In the genomic region with DNA sequence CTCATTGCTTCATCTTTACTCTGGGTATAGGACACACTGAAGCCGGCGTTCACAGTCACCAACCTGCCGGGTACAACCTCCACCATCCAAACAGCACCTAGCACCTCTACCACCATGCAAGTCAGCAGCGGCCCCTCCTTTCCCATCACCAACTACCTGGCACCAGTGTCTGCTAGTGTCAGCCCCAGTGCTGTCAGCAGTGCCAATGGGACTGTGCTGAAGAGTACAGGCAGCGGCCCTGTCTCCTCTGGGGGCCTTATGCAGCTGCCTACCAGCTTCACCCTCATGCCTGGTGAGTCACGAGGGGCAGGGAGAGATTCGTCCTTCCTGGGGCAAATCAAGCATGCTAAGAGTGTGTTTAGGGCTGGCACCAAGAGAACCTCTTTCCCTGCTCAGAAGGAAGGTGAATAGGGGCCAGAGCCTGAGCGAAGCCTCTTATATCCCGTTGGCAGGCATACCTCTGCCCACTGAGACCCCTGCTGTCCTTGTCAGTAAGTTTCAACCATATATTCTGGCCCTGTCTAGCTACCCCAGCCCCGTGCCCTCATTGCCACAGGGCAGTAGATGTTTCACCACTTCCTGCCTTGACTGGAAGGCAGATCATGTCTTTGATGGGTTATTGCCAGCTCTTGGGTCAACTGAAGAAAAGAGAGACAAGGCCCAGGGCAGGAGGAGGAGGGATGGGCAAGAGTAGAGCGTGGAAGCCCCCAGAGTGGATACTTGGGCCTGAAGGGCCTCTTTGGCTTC, we compare ENCODE assay signal across 8 cellular contexts. TPM values are rescaled to one million over a fixed set of nuclear protein-coding genes. Genes with fewer than 3 reads are reported as not detected.
DNase-seq lines count a peak whose midpoint lies in the region; ATAC-seq and TF ChIP-seq lines count a peak whose summit lies in the region.

No MANE protein-coding gene starts in this region.

- H2BK5ac ChIP-seq in trophoblast cell (ENCODE audit: low read depth, low read length, poor library complexity), result no peak overlapping the region

- WGBS in trophoblast cell (ENCODE audit: extremely low coverage, insufficient coverage, insufficient read length), result no CpG with 5 or more reads among the region's 11 CpGs

- H2BK12ac ChIP-seq in trophoblast cell (ENCODE audit: low read length), result no peak overlapping the region

- no peaks in the 10 kb centered on the region for H3K9me3 ChIP-seq in BLaER1 treated with 17β-estradiol and CSF1 and Interleukin-3, amounts not matched to agents 10 nM and 100 nM (replicated peaks in 1 of 11)
- H3K9me3 ChIP-seq in trophoblast cell (ENCODE audit: insufficient read depth, low read depth, low read length), result no peaks in the 10 kb centered on the region
- no peaks in the 10 kb centered on the region for H3K9me3 ChIP-seq in BE2C

- H3K27me3 ChIP-seq in BLaER1 treated with 17β-estradiol and CSF1 and Interleukin-3, amounts not matched to agents 10 nM and 100 nM, result no peaks in the 10 kb centered on the region
- no peaks in the 10 kb centered on the region for H3K27me3 ChIP-seq in KMS-11 (ENCODE audit: insufficient read depth, low read depth)
- H3K27me3 ChIP-seq in trophoblast cell (ENCODE audit: insufficient read depth, low read length), result no peaks in the 10 kb centered on the region
- no peaks in the 10 kb centered on the region for H3K27me3 ChIP-seq in BE2C

- H2AFZ ChIP-seq in KMS-11 (ENCODE audit: low read depth) (no peak overlapping the region), trophoblast cell (ENCODE audit: insufficient read depth, low read length, poor library complexity) (no peak overlapping the region)

- H3K4ac ChIP-seq in trophoblast cell (ENCODE audit: low read depth, low read length), result peak overlapping the region; percentile 3

- peak overlapping the region; percentile 12 to 85 (median 50); a peak in 18 of 22 replicates for H3K27ac ChIP-seq in BLaER1 treated with 17β-estradiol and CSF1 and Interleukin-3, amounts not matched to agents 10 nM and 100 nM
- peak overlapping the region; percentile 54; the same call in 1 of the 2 replicates for H3K27ac ChIP-seq in KMS-11
- H3K27ac ChIP-seq in trophoblast cell (ENCODE audit: low read depth, low read length), result no peak overlapping the region

- peaks cover 32 to 44% (median 41%) of the 10 kb centered on the region in 10 experiments for H3K4me1 ChIP-seq in BLaER1 treated with 17β-estradiol and CSF1 and Interleukin-3, amounts not matched to agents 10 nM and 100 nM
- H3K4me1 ChIP-seq in KMS-11 (ENCODE audit: low read depth, poor library complexity, severe bottlenecking), result peaks cover 28% of the 10 kb centered on the region
- H3K4me1 ChIP-seq in trophoblast cell (ENCODE audit: control insufficient read depth in 1 of 2, insufficient read depth in 2 of 2, low read length in 2 of 2), result peaks cover 10 to 14% of the 10 kb centered on the region in 2 experiments
- peaks cover 12% of the 10 kb centered on the region for H3K4me1 ChIP-seq in BE2C

- no peak for DNase-seq in endothelial cell (ENCODE audit: low spot score)
- peak; percentile 80 to 84 for DNase-seq in trophoblast cell
- DNase-seq in BE2C, result no peak
- DNase-seq in iPS-NIHi11 (ENCODE audit: low spot score), result no peak

- peaks cover 18% of the 10 kb centered on the region for H3K79me1 ChIP-seq in trophoblast cell (ENCODE audit: low read length)

- H2AK5ac ChIP-seq in trophoblast cell (ENCODE audit: low read length), result no peak overlapping the region

- H4K91ac ChIP-seq in trophoblast cell (ENCODE audit: low read depth, low read length), result no peak overlapping the region

- H3K27me3 Mint-ChIP-seq in endothelial cell (ENCODE audit: unreplicated experiment), result peaks cover 6% of the 10 kb centered on the region

- H3K27ac Mint-ChIP-seq in endothelial cell (ENCODE audit: unreplicated experiment), result peak overlapping the region; percentile 61

- peak overlapping the region in 8 of 11 experiments; percentile 70 to 100 (median 83); a peak in 17 of 22 replicates for H3K4me2 ChIP-seq in BLaER1 treated with 17β-estradiol and CSF1 and Interleukin-3, amounts not matched to agents 10 nM and 100 nM
- H3K4me2 ChIP-seq in KMS-11 (peak overlapping the region; percentile 76; the same call in 1 of the 2 replicates), trophoblast cell (ENCODE audit: low read length) (no peak overlapping the region)

- TF ChIP-seq CTCF in KMS-11 (conservative IDR thresholded peaks at IDR 0.05; ENCODE audit: low read depth, low read length), result no peak
- TF ChIP-seq CTCF in endothelial cell (IDR thresholded peaks at IDR 0.05; ENCODE audit: unreplicated experiment), result no peak
- no peak for TF ChIP-seq CTCF in BE2C (IDR thresholded peaks at IDR 0.05; ENCODE audit: low read depth, low read length)

- H3K79me2 ChIP-seq in KMS-11 (ENCODE audit: insufficient read depth, low read depth), result peaks cover 27% of the 10 kb centered on the region; the same call in 1 of the 2 replicates
- peaks cover 18% of the 10 kb centered on the region for H3K79me2 ChIP-seq in trophoblast cell (ENCODE audit: control insufficient read depth, insufficient read depth, low read length, poor library complexity)

- H3K18ac ChIP-seq in trophoblast cell (ENCODE audit: low read length), result peak overlapping the region; percentile 2

- H3K14ac ChIP-seq in trophoblast cell (ENCODE audit: low read length), result no peak overlapping the region

- H3K9ac ChIP-seq in BLaER1 treated with 17β-estradiol and CSF1 and Interleukin-3, amounts not matched to agents 10 nM and 100 nM, result peak overlapping the region; percentile 2 to 99 (median 39); a peak in 18 of 22 replicates
- no peak overlapping the region for H3K9ac ChIP-seq in KMS-11
- no peak overlapping the region for H3K9ac ChIP-seq in trophoblast cell (ENCODE audit: low read length)

- H3K36me3 ChIP-seq in BLaER1 treated with 17β-estradiol and CSF1 and Interleukin-3, amounts not matched to agents 10 nM and 100 nM, result peaks cover 46 to 60% (median 52%) of the 10 kb centered on the region in 11 experiments
- H3K36me3 ChIP-seq in KMS-11 (ENCODE audit: insufficient read depth) (no peaks in the 10 kb centered on the region), trophoblast cell (ENCODE audit: control insufficient read depth in 1 of 2, insufficient read depth in 2 of 2, low read length in 2 of 2) (peaks cover 37 to 42% of the 10 kb centered on the region in 2 experiments), BE2C (peaks cover 43% of the 10 kb centered on the region)

- H3K4me1 Mint-ChIP-seq in endothelial cell (ENCODE audit: unreplicated experiment), result peaks cover 24% of the 10 kb centered on the region

- no peak overlapping the region for H2BK120ac ChIP-seq in trophoblast cell (ENCODE audit: insufficient read depth, low read length, poor library complexity)

- peak overlapping the region in 2 of 10 experiments; percentile 3 to 12; a peak in 2 of 20 replicates for H3K4me3 ChIP-seq in BLaER1 treated with 17β-estradiol and CSF1 and Interleukin-3, amounts not matched to agents 10 nM and 100 nM
- no peak overlapping the region for H3K4me3 ChIP-seq in KMS-11 (IDR thresholded peaks at IDR 0.05; ENCODE audit: insufficient read depth, low read depth, low read length)
- no peak overlapping the region for H3K4me3 ChIP-seq in trophoblast cell (ENCODE audit: low read depth, low read length)
- H3K4me3 ChIP-seq in BE2C (ENCODE audit: low read depth, low read length), result no peak overlapping the region

- peaks cover 24% of the 10 kb centered on the region for H3K36me3 Mint-ChIP-seq in endothelial cell (ENCODE audit: low read depth, unreplicated experiment)

- no peak overlapping the region for H4K8ac ChIP-seq in trophoblast cell (ENCODE audit: low read depth, low read length)

- no peaks in the 10 kb centered on the region for H3K9me3 Mint-ChIP-seq in endothelial cell (ENCODE audit: unreplicated experiment)

- H3K4me3 Mint-ChIP-seq in endothelial cell (ENCODE audit: unreplicated experiment), result peak overlapping the region; percentile 53

- H4K20me1 ChIP-seq in BLaER1 treated with 17β-estradiol and CSF1 and Interleukin-3, amounts not matched to agents 10 nM and 100 nM, result peaks cover 17 to 57% (median 44%) of the 10 kb centered on the region in 11 experiments; a peak in 21 of 22 replicates
- H4K20me1 ChIP-seq in KMS-11 (ENCODE audit: insufficient read depth), result peaks cover 6% of the 10 kb centered on the region; the same call in 1 of the 2 replicates

- ATAC-seq in HG02763 (IDR thresholded peaks at IDR 0.05; ENCODE audit: unreplicated experiment), result no peak
- ATAC-seq in GM18907 (IDR thresholded peaks at IDR 0.05; ENCODE audit: unreplicated experiment), result no peak

- no peak overlapping the region for H3K23ac ChIP-seq in trophoblast cell (ENCODE audit: low read length)

- no peak overlapping the region for H4K12ac ChIP-seq in trophoblast cell (ENCODE audit: low read depth, low read length)

RNA-seq across cellular contexts. Expression of gene SRF, which starts 4.8 kb away (rescaled TPM):
- total RNA-seq in endothelial cell (ENCODE audit: unreplicated experiment), result 31.3 TPM
- polyA plus RNA-seq in trophoblast cell (2013), result 34.6 and 36.3 TPM in 2 replicates
- polyA plus RNA-seq in BE2C (2012; ENCODE audit: insufficient read depth, insufficient read length, low read depth), result 48.9 TPM

RNA-seq across cellular contexts. Expression of gene CUL9, which starts 6.1 kb away (rescaled TPM):
- 55.4 TPM for total RNA-seq in endothelial cell (ENCODE audit: unreplicated experiment)
- polyA plus RNA-seq in trophoblast cell (2013), result 11.7 and 12.1 TPM in 2 replicates
- polyA plus RNA-seq in BE2C (2012; ENCODE audit: insufficient read depth, insufficient read length, low read depth), result 57.6 TPM

RNA-seq across cellular contexts. Expression of gene DNPH1, which starts 53.4 kb away (rescaled TPM):
- total RNA-seq in endothelial cell (ENCODE audit: unreplicated experiment), result 4.5 TPM
- polyA plus RNA-seq in trophoblast cell (2013), result 29.4 and 33.8 TPM in 2 replicates
- 159 TPM for polyA plus RNA-seq in BE2C (2012; ENCODE audit: insufficient read depth, insufficient read length, low read depth)

Comparison
In these comparisons a context has a peak if more than half of its experiments do, and no peak if none do; other contexts are left out.
1. H3K9ac ChIP-seq: peak in BLaER1 treated with 17β-estradiol and CSF1 and Interleukin-3, amounts not matched to agents 10 nM and 100 nM (11 of 11); none in KMS-11 (single experiment) and trophoblast cell (single experiment).
2. DNase-seq: peak in trophoblast cell (2 of 2); none in endothelial cell (single experiment), BE2C (single experiment) and iPS-NIHi11 (single experiment).